In genomic region chr6:11354019-11354418, GRCh38 we compare ENCODE assay signal across 8 cellular contexts.
DNase-seq lines count a peak whose midpoint lies in the region; TF ChIP-seq lines count a peak whose summit lies in the region.

No MANE protein-coding gene starts in this region.

- H3K4me3 Mint-ChIP-seq in activated naive CD8-positive, alpha-beta T cell = peak overlapping the region; percentile 66

- no peaks in the 10 kb centered on the region for H3K9me3 Mint-ChIP-seq in activated naive CD8-positive, alpha-beta T cell (ENCODE audit: low read depth)

- CTCF ChIA-PET in GM10248 (lab: Yijun Ruan, JAX) = interaction anchor here (0.8 to 3.7 kb wide), 6 partner anchors 8 to 143 kb away, joined by 3 to 16 read pairs (median 6); no protein-coding TSS in a partner anchor

- no peaks in the 10 kb centered on the region for H3K27me3 Mint-ChIP-seq in activated naive CD8-positive, alpha-beta T cell

- peak overlapping the region; percentile 2; the same call in 1 of the 2 replicates for H3K4me3 ChIP-seq in Jurkat, Clone E6-1 (ENCODE audit: low read length)

- H3K4me1 Mint-ChIP-seq in activated naive CD8-positive, alpha-beta T cell (ENCODE audit: low read depth) = peaks cover 84% of the 10 kb centered on the region

- DNase-seq in GM10248 (ENCODE audit: extremely low spot score) (peak; percentile 33), iris pigment epithelial cell (ENCODE audit: low read depth) (peak; percentile 66), AML-193 (lab: John Stamatoyannopoulos, UW) (no peak), RKO (ENCODE audit: low spot score) (no peak), medulla oblongata (ENCODE audit: extremely low spot score) (no peak)
- DNase-seq in Jurkat, Clone E6-1 (ENCODE audit: low read depth, low spot score) = peak; percentile 82
- DNase-seq in stimulated activated CD8-positive, alpha-beta memory T cell treated with anti-CD3 and anti-CD28 coated beads, Interleukin-15, amount 100 ng/mL, for 48 hours (ENCODE audit: low read depth in 2 of 2) = peak; percentile 65 to 70

- H3K36me3 Mint-ChIP-seq in activated naive CD8-positive, alpha-beta T cell = peaks cover 46% of the 10 kb centered on the region

- H3K27ac Mint-ChIP-seq in activated naive CD8-positive, alpha-beta T cell = peak overlapping the region; percentile 94

- POLR2A ChIA-PET in GM10248 (lab: Yijun Ruan, JAX) = interaction anchor here (0.7 to 1.2 kb wide), 2 partner anchors 8 to 141 kb away, joined by 3 read pairs; no protein-coding TSS in a partner anchor

- no peak for TF ChIP-seq CTCF in GM10248 (IDR thresholded peaks at IDR 0.05; ENCODE audit: control extremely low read depth, extremely low read depth, low read depth, missing control alignments)

Comparison
In these comparisons a context has a peak if more than half of its experiments do, and no peak if none do; other contexts are left out.
1. DNase-seq: peak in GM10248 (single experiment), Jurkat, Clone E6-1 (single experiment), iris pigment epithelial cell (single experiment) and stimulated activated CD8-positive, alpha-beta memory T cell treated with anti-CD3 and anti-CD28 coated beads, Interleukin-15, amount 100 ng/mL, for 48 hours (2 of 2); none in AML-193 (0 of 2), RKO (single experiment) and medulla oblongata (single experiment).